In the genomic region with DNA sequence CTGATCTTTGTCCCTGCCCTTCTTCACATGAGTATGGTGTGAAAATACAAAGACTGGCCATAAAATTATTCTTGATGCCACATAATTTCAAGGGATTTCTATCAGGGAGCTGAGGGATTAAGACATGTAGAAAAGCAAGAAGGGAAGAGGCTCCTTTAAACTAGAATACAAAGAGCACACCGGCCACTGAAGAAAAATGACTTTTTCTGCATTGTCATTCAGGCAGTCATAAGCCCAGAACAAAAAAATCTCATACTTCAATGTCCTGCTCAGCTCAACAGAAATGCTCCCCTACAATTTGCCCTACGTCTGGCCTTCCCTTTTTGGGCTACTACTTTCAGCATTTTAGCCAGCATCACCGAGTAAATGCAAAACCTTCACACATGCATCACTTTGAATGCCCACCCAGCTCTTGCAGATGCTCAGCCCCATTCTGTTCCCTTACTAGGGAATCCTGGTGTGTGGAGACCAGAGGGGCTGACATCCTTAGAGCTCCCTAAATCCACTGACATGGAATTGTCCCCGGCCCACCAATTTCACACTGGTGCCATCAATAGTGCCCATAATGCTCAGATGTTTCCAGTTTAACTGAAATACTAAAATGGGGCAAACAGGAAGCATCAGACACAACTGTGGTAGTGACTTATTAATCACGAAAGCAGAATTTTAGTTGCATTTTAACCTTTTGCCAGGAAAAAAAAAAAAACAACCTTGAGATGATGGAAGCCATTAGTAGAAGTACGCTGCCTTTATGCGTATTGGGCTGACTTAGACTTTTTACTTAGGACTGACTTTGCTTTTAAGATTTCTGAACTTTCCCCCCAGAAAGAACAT, we compare ENCODE assay signal across 9 cellular contexts. TPM values are rescaled to one million over a fixed set of nuclear protein-coding genes. Genes with fewer than 3 reads are reported as not detected.
DNase-seq lines count a peak whose midpoint lies in the region; ATAC-seq and TF ChIP-seq lines count a peak whose summit lies in the region.
"Had no signal": no experiment of that assay in that cellular context is flagged by ENCODE, and none has a peak within 500 bp of the region (broad histone marks: within the 10 kb centered on the region; RNA-seq: fewer than 3 reads in every experiment).

No MANE protein-coding gene starts in this region.

- CTCF ChIA-PET in activated CD4-positive, alpha-beta T cell treated with anti-CD3 and anti-CD28 coated beads, Interleukin-2, amount 10 ng/mL, durations not matched to agents 7 days and 5 days (lab: Charles Lee) = interaction anchor here (0.8 to 1.5 kb wide), 3 partner anchors 17 to 67 kb away, joined by 3 to 4 read pairs (median 3); no protein-coding TSS in a partner anchor

- H3K36me3 Mint-ChIP-seq in activated CD4-positive, alpha-beta T cell treated with anti-CD3 and anti-CD28 coated beads, Interleukin-2, amount 10 ng/mL, durations not matched to agents 7 days and 5 days (ENCODE audit: low read depth) = peaks cover 53% of the 10 kb centered on the region
- H3K36me3 Mint-ChIP-seq in activated T-helper 1 cell treated with anti-CD3 and anti-CD28 coated beads, Interleukin-12 subunit alpha, Interleukin-12 subunit beta, Interleukin-2, Interleukin-4 antibody, amounts not matched to agents 30 ng/mL and 10 ng/mL and 1 ng/mL, durations not matched to agents 14 hours and 24 hours and 36 hours (ENCODE audit: low read depth) = peaks cover 52% of the 10 kb centered on the region

- peak overlapping the region in 1 of 5 donors; percentile 67 for H3K9ac ChIP-seq in subcutaneous abdominal adipose tissue (ENCODE audit: low read length in 5 of 5)

- peaks cover 0 to 1% of the 10 kb centered on the region in 2 donors for H3K36me3 ChIP-seq in left lung
- H3K36me3 ChIP-seq in subcutaneous abdominal adipose tissue (ENCODE audit: control insufficient read depth in 5 of 5, insufficient read depth in 5 of 5, low read length in 5 of 5) = peaks cover 0 to 3% (median 1%) of the 10 kb centered on the region in 5 donors

- no peaks in the 10 kb centered on the region for H3K9me3 Mint-ChIP-seq in activated CD4-positive, alpha-beta T cell treated with anti-CD3 and anti-CD28 coated beads, Interleukin-2, amount 10 ng/mL, durations not matched to agents 7 days and 5 days
- H3K9me3 Mint-ChIP-seq in activated T-helper 1 cell treated with anti-CD3 and anti-CD28 coated beads, Interleukin-12 subunit alpha, Interleukin-12 subunit beta, Interleukin-2, Interleukin-4 antibody, amounts not matched to agents 30 ng/mL and 10 ng/mL and 1 ng/mL, durations not matched to agents 14 hours and 24 hours and 36 hours = no peaks in the 10 kb centered on the region

- peak overlapping the region; percentile 84 for H3K4me3 Mint-ChIP-seq in activated CD4-positive, alpha-beta T cell treated with anti-CD3 and anti-CD28 coated beads, Interleukin-2, amount 10 ng/mL, durations not matched to agents 7 days and 5 days
- peak overlapping the region; percentile 95 for H3K4me3 Mint-ChIP-seq in activated T-helper 1 cell treated with anti-CD3 and anti-CD28 coated beads, Interleukin-12 subunit alpha, Interleukin-12 subunit beta, Interleukin-2, Interleukin-4 antibody, amounts not matched to agents 30 ng/mL and 10 ng/mL and 1 ng/mL, durations not matched to agents 14 hours and 24 hours and 36 hours

- TF ChIP-seq CTCF in left lung (IDR thresholded peaks at IDR 0.05) (no peak), GM13976 (IDR thresholded peaks at IDR 0.05; ENCODE audit: borderline replicate concordance, control extremely low read depth, extremely low read depth, insufficient read depth, missing control alignments) (no peak)

- peaks cover 72% of the 10 kb centered on the region for H3K4me1 Mint-ChIP-seq in activated CD4-positive, alpha-beta T cell treated with anti-CD3 and anti-CD28 coated beads, Interleukin-2, amount 10 ng/mL, durations not matched to agents 7 days and 5 days
- peaks cover 82% of the 10 kb centered on the region for H3K4me1 Mint-ChIP-seq in activated T-helper 1 cell treated with anti-CD3 and anti-CD28 coated beads, Interleukin-12 subunit alpha, Interleukin-12 subunit beta, Interleukin-2, Interleukin-4 antibody, amounts not matched to agents 30 ng/mL and 10 ng/mL and 1 ng/mL, durations not matched to agents 14 hours and 24 hours and 36 hours (ENCODE audit: low read depth)

- H3K4me3 ChIP-seq in left lung (peak overlapping the region in 1 of 2 donors; percentile 80), subcutaneous abdominal adipose tissue (ENCODE audit: low read depth in 1 of 5, low read length in 5 of 5) (peak overlapping the region in 3 of 5 donors; percentile 87 to 91 (median 87))

- H3K9me3 ChIP-seq in left lung (no peaks in the 10 kb centered on the region), subcutaneous abdominal adipose tissue (ENCODE audit: control insufficient read depth in 5 of 5, low read length in 5 of 5) (no peaks in the 10 kb centered on the region)

- H3K27ac ChIP-seq in left lung (peak overlapping the region; percentile 76 to 96), subcutaneous abdominal adipose tissue (ENCODE audit: low read depth, low read length) (no peak overlapping the region)

- POLR2A ChIA-PET in activated CD4-positive, alpha-beta T cell treated with anti-CD3 and anti-CD28 coated beads, Interleukin-2, amount 10 ng/mL, durations not matched to agents 7 days and 5 days (lab: Charles Lee) = interaction anchor here (0.6 kb wide), 1 partner anchor 66 kb away, joined by 4 read pairs; no protein-coding TSS in a partner anchor

- no peak for ATAC-seq in left lung

- no peaks in the 10 kb centered on the region for H3K27me3 Mint-ChIP-seq in activated CD4-positive, alpha-beta T cell treated with anti-CD3 and anti-CD28 coated beads, Interleukin-2, amount 10 ng/mL, durations not matched to agents 7 days and 5 days
- no peaks in the 10 kb centered on the region for H3K27me3 Mint-ChIP-seq in activated T-helper 1 cell treated with anti-CD3 and anti-CD28 coated beads, Interleukin-12 subunit alpha, Interleukin-12 subunit beta, Interleukin-2, Interleukin-4 antibody, amounts not matched to agents 30 ng/mL and 10 ng/mL and 1 ng/mL, durations not matched to agents 14 hours and 24 hours and 36 hours (ENCODE audit: insufficient read depth)

- in situ Hi-C loops in GM13976 (cut with MboI; ENCODE audit: low sequenced_read_pairs, unreplicated experiment) = no loop called here

- H3K4me1 ChIP-seq in left lung (peaks cover 44 to 86% of the 10 kb centered on the region in 2 donors), subcutaneous abdominal adipose tissue (ENCODE audit: control insufficient read depth in 5 of 5, insufficient read depth in 5 of 5, low read length in 5 of 5) (peaks cover 10 to 79% (median 77%) of the 10 kb centered on the region in 5 donors)

- no peak for DNase-seq in activated CD4-positive, alpha-beta T cell treated with anti-CD3 and anti-CD28 coated beads, Interleukin-2, amount 10 ng/mL, durations not matched to agents 7 days and 5 days
- DNase-seq in activated CD4-positive, alpha-beta T cell treated with anti-CD3 and anti-CD28 coated beads, Interleukin-2, amount 50 U/mL, for 4 hours = no peak
- no peak for DNase-seq in activated T-helper 1 cell treated with anti-CD3 and anti-CD28 coated beads, Interleukin-12 subunit alpha, Interleukin-12 subunit beta, Interleukin-2, Interleukin-4 antibody, amounts not matched to agents 30 ng/mL and 10 ng/mL and 1 ng/mL, durations not matched to agents 14 hours and 24 hours and 36 hours (ENCODE audit: low spot score)
- DNase-seq in left lung = no peak
- DNase-seq in hypothalamus (lab: John Stamatoyannopoulos, UW) = no peak
- DNase-seq in NCI-H2107 (lab: John Stamatoyannopoulos, UW) = no peak
- DNase-seq in GM13976 (ENCODE audit: low spot score) = no peak

- intact Hi-C loops in activated T-helper 1 cell treated with anti-CD3 and anti-CD28 coated beads, Interleukin-12 subunit alpha, Interleukin-12 subunit beta, Interleukin-2, Interleukin-4 antibody, amounts not matched to agents 30 ng/mL and 10 ng/mL and 1 ng/mL, durations not matched to agents 14 hours and 24 hours and 36 hours (cut with micrococcal nuclease) = no loop called here
- intact Hi-C loops in left lung (cut with DNase I) = no loop called here

- peak overlapping the region; percentile 98 for H3K27ac Mint-ChIP-seq in activated CD4-positive, alpha-beta T cell treated with anti-CD3 and anti-CD28 coated beads, Interleukin-2, amount 10 ng/mL, durations not matched to agents 7 days and 5 days
- H3K27ac Mint-ChIP-seq in activated T-helper 1 cell treated with anti-CD3 and anti-CD28 coated beads, Interleukin-12 subunit alpha, Interleukin-12 subunit beta, Interleukin-2, Interleukin-4 antibody, amounts not matched to agents 30 ng/mL and 10 ng/mL and 1 ng/mL, durations not matched to agents 14 hours and 24 hours and 36 hours = peak overlapping the region; percentile 99

- H3K27me3 ChIP-seq in left lung (no peaks in the 10 kb centered on the region), subcutaneous abdominal adipose tissue (ENCODE audit: control insufficient read depth in 5 of 5, insufficient read depth in 4 of 5, low read length in 5 of 5) (no peaks in the 10 kb centered on the region)

RNA-seq across cellular contexts. Expression of a gene that starts 2.7 kb away (rescaled TPM):
- 10 to 100 TPM; 25.8 to 26.0 TPM for total RNA-seq in activated CD4-positive, alpha-beta T cell treated with anti-CD3 and anti-CD28 coated beads, Interleukin-2, amount 10 ng/mL, durations not matched to agents 7 days and 5 days
- 64.4 and 64.7 TPM in 2 replicates for total RNA-seq in activated T-helper 1 cell treated with anti-CD3 and anti-CD28 coated beads, Interleukin-12 subunit alpha, Interleukin-12 subunit beta, Interleukin-2, Interleukin-4 antibody, amounts not matched to agents 30 ng/mL and 10 ng/mL and 1 ng/mL, durations not matched to agents 14 hours and 24 hours and 36 hours
- total RNA-seq in left lung = 10 to 100 TPM; 11.3 to 13.1 TPM

RNA-seq across cellular contexts. Expression of a gene that starts 52.2 kb away (rescaled TPM):
- total RNA-seq in activated CD4-positive, alpha-beta T cell treated with anti-CD3 and anti-CD28 coated beads, Interleukin-2, amount 10 ng/mL, durations not matched to agents 7 days and 5 days = under 1 TPM; 0.27 to 0.67 TPM
- total RNA-seq in activated T-helper 1 cell treated with anti-CD3 and anti-CD28 coated beads, Interleukin-12 subunit alpha, Interleukin-12 subunit beta, Interleukin-2, Interleukin-4 antibody, amounts not matched to agents 30 ng/mL and 10 ng/mL and 1 ng/mL, durations not matched to agents 14 hours and 24 hours and 36 hours = 0.44 and 0.56 TPM in 2 replicates
- total RNA-seq in left lung = not detected
- total RNA-seq: A673 had no signal
